Comparison of ENCODE assay signal across 8 cellular contexts in genomic region chr11:71240865-71241691, GRCh38. TPM values are rescaled to one million over a fixed set of nuclear protein-coding genes. Genes with fewer than 3 reads are reported as not detected.
A peak's percentile ranks its signal among the peaks of the same experiment; 100 is the strongest.
DNase-seq lines count a peak whose midpoint lies in the region; ATAC-seq and TF ChIP-seq lines count a peak whose summit lies in the region.

No MANE protein-coding gene starts in this region.

- 24% methylated on average over 17 of the region's 17 CpGs for WGBS in prostate gland

- H3K27me3 ChIP-seq in prostate gland (replicated peaks; ENCODE audit: insufficient read depth), result no peaks in the 10 kb centered on the region
- H3K27me3 ChIP-seq in WERI-Rb-1 (ENCODE audit: insufficient read depth, low read depth, severe bottlenecking), result no peaks in the 10 kb centered on the region

- H3K27ac ChIP-seq in prostate gland, result peak overlapping the region; percentile 52 to 63
- H3K27ac ChIP-seq in WERI-Rb-1, result no peak overlapping the region

- no peak for TF ChIP-seq POLR2A in prostate gland (IDR thresholded peaks at IDR 0.05)

- peaks cover 8% of the 10 kb centered on the region for H3K4me1 ChIP-seq in prostate gland (replicated peaks)

- no peak for TF ChIP-seq CTCF in fibroblast of pulmonary artery (IDR thresholded peaks at IDR 0.05; ENCODE audit: low read length, missing control alignments)
- no peak for TF ChIP-seq CTCF in prostate gland (IDR thresholded peaks at IDR 0.05)
- no peak for TF ChIP-seq CTCF in WERI-Rb-1 (IDR thresholded peaks at IDR 0.05; ENCODE audit: low read depth, low read length)

- H3K4me3 ChIP-seq in fibroblast of pulmonary artery (replicated peaks; ENCODE audit: low read depth, low read length), result no peak overlapping the region
- H3K4me3 ChIP-seq in prostate gland, result no peak overlapping the region
- H3K4me3 ChIP-seq in WERI-Rb-1 (ENCODE audit: low read depth, low read length), result no peak overlapping the region

- H3K36me3 ChIP-seq in prostate gland (no peaks in the 10 kb centered on the region), WERI-Rb-1 (no peaks in the 10 kb centered on the region)

- DNase-seq in NCI-H526 treated with DMSO at 0.1 percent for 48 hours (lab: John Stamatoyannopoulos, UW), result peak; percentile 7
- DNase-seq in fibroblast of pulmonary artery (ENCODE audit: low read depth), result peak; percentile 88
- peak; percentile 77 for DNase-seq in prostate gland (ENCODE audit: low spot score)
- DNase-seq in NCI-H2029 treated with DMSO at 0.1 percent for 48 hours (lab: John Stamatoyannopoulos, UW), result no peak
- no peak for DNase-seq in WERI-Rb-1
- no peak for DNase-seq in SKM-1 treated with dmso at 0.1 percent for 144 hours (lab: John Stamatoyannopoulos, UW; ENCODE audit: unreplicated experiment)

- ATAC-seq in GM18907 (IDR thresholded peaks at IDR 0.05; ENCODE audit: unreplicated experiment) (peak; percentile 84), GM19351 (IDR thresholded peaks at IDR 0.05; ENCODE audit: unreplicated experiment) (no peak)

- intact Hi-C loops in prostate gland (cut with DNase I), result no loop called here

- H3K9me3 ChIP-seq in prostate gland (no peaks in the 10 kb centered on the region), WERI-Rb-1 (ENCODE audit: severe bottlenecking) (no peaks in the 10 kb centered on the region)

RNA-seq across cellular contexts. Expression of gene SHANK2, which starts 11.3 kb away (rescaled TPM):
- total RNA-seq in prostate gland, result 10 to 100 TPM; 43.5 to 46.4 TPM

Comparison
In these comparisons a context has a peak if more than half of its experiments do, and no peak if none do; other contexts are left out.
1. DNase-seq: peak in NCI-H526 treated with DMSO at 0.1 percent for 48 hours (single experiment), fibroblast of pulmonary artery (single experiment) and prostate gland (single experiment); none in NCI-H2029 treated with DMSO at 0.1 percent for 48 hours (single experiment), WERI-Rb-1 (single experiment) and SKM-1 treated with dmso at 0.1 percent for 144 hours (single experiment).